Comparison of ENCODE assay signal across 9 cellular contexts in the genomic region with DNA sequence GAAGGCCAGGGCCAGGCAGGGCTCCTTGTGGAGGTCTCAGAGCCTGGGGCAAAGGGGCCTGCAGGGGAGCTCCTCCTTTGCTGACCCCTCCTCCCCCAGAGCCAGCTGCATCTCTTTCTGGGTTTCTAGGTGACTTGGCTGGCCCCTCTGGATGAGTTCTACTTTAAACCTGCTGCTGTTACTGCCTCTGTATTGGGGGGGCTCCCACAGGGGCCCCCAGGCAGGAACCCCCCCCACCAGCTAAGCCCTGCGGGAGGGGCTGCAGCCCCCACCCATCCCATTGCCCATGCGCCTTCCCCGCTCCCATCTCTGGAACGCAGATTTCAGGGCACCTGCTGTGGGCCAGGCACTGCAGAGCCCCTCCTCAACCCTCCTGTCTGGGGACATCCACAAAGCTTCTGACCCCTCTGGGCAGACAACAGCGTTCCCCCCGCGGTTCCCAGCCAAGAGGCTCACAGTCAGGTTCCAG. TPM values are rescaled to one million over a fixed set of nuclear protein-coding genes. Genes with fewer than 3 reads are reported as not detected.
DNase-seq lines count a peak whose midpoint lies in the region; ATAC-seq, FAIRE-seq and TF ChIP-seq lines count a peak whose summit lies in the region.
"Had no signal": no experiment of that assay in that cellular context is flagged by ENCODE, and none has a peak within 500 bp of the region (broad histone marks: within the 10 kb centered on the region; RNA-seq: fewer than 3 reads in every experiment).

No MANE protein-coding gene starts in this region.

- no peak; a peak in 1 of 3 replicates for TF ChIP-seq POLR2A in H1 (IDR thresholded peaks at IDR 0.05; ENCODE audit: control extremely low read depth in 1 of 2, low read depth in 2 of 2, low read length in 2 of 2)
- no peak for TF ChIP-seq POLR2A in GM12891 (IDR thresholded peaks at IDR 0.05; ENCODE audit: low read depth, low read length)

- CTCF ChIA-PET in Calu3 (lab: Charles Lee): interaction anchor here (0.6 to 1.1 kb wide), 3 partner anchors 17 to 34 kb away, joined by 3 to 8 read pairs (median 3); partner anchors contain the start of gene BAD
- CTCF ChIA-PET in OCI-LY7 (lab: Charles Lee; ENCODE audit: unreplicated experiment): interaction anchor here (0.5 to 1.4 kb wide), 2 partner anchors 46 to 494 kb away, joined by 3 read pairs; no protein-coding TSS in a partner anchor
- CTCF ChIA-PET in H1 (lab: Charles Lee; ENCODE audit: partially characterized antibody): interaction anchor here (0.6 to 10.0 kb wide), 27 partner anchors 9 to 402 kb away, joined by 3 to 102 read pairs (median 5); partner anchors contain the start of genes CATSPERZ, FERMT3, FKBP2 and NUDT22

- TF ChIP-seq RAD21 in H1 (IDR thresholded peaks at IDR 0.05 in 1 of 2, conservative IDR thresholded peaks at IDR 0.05 in 1 of 2; ENCODE audit: low read depth in 2 of 2, low read length in 2 of 2): no peak

- peak overlapping the region; percentile 98 for H4K91ac ChIP-seq in H1 (replicated peaks; ENCODE audit: insufficient read length, low read length)

- H2BK20ac ChIP-seq in H1 (ENCODE audit: low read length): peak overlapping the region; percentile 53; the same call in 1 of the 2 replicates

- BruUV-seq in Calu3 (replicated peaks; lab: Mats Ljungman, UMichigan) (no TSS peak), OCI-LY7 (replicated peaks; lab: Mats Ljungman, UMichigan) (no TSS peak)

- FAIRE-seq in H1 (lab: Jason Lieb, UNC) (no peak), GM12891 (lab: Jason Lieb, UNC) (no peak)

- no peak for TF ChIP-seq EP300 in H1 (IDR thresholded peaks at IDR 0.05; ENCODE audit: borderline replicate concordance in 1 of 2, low read depth in 2 of 2, low read length in 2 of 2)

- peak overlapping the region; percentile 87 for H3K4ac ChIP-seq in H1 (replicated peaks; ENCODE audit: insufficient read length, low read depth, low read length)

- H3K9me3 ChIP-seq in OCI-LY7 (ENCODE audit: low read length) (no peaks in the 10 kb centered on the region), H1 (ENCODE audit: insufficient read depth in 2 of 2, low read depth in 1 of 2, low read length in 1 of 2) (no peaks in the 10 kb centered on the region)

- H4K8ac ChIP-seq in H1 (ENCODE audit: extremely low read depth, insufficient read depth, low read length): peak overlapping the region; percentile 76; the same call in 1 of the 2 replicates

- H3K27ac ChIP-seq in OCI-LY7 (ENCODE audit: low read depth, low read length, poor library complexity, severe bottlenecking) (no peak overlapping the region), H1 (ENCODE audit: low read depth, low read length) (peak overlapping the region; percentile 72; the same call in 1 of the 2 replicates)

- H3K4me3 ChIP-seq in OCI-LY7 (ENCODE audit: low read depth, low read length, poor library complexity, severe bottlenecking) (peak overlapping the region; percentile 76), H1 (ENCODE audit: extremely low read depth in 1 of 4, insufficient read depth in 2 of 4, low read depth in 3 of 4, low read length in 4 of 4) (peak overlapping the region; percentile 46 to 73 (median 55); a peak in 7 of 8 replicates)

- H3K27me3 ChIP-seq in H1 (replicated peaks in 1 of 4; ENCODE audit: control insufficient read depth in 3 of 4, extremely low read depth in 1 of 4, insufficient read depth in 3 of 4, low read length in 3 of 4): no peaks in the 10 kb centered on the region

- peaks cover 7% of the 10 kb centered on the region for H3K79me1 ChIP-seq in H1 (ENCODE audit: low read depth, low read length)

- POLR2A ChIA-PET in OCI-LY7 (lab: Charles Lee): interaction anchor here (0.7 kb wide), 1 partner anchor 67 kb away, joined by 3 read pairs; the partner anchor contains the start of gene PRDX5
- POLR2A ChIA-PET in H1 (lab: Charles Lee; ENCODE audit: partially characterized antibody): interaction anchor here (0.7 to 13.1 kb wide), 21 partner anchors 8 to 272 kb away, joined by 3 to 352 read pairs (median 6); partner anchors contain the start of genes DNAJC4, ESRRA, FKBP2 and KCNK4

- peaks cover 9% of the 10 kb centered on the region for H3K79me2 ChIP-seq in OCI-LY7 (ENCODE audit: insufficient read depth, low read depth, low read length)
- H3K79me2 ChIP-seq in H1 (ENCODE audit: control insufficient read depth in 1 of 2, insufficient read depth in 2 of 2, low read length in 2 of 2): peaks cover 6 to 32% of the 10 kb centered on the region in 2 experiments; a peak in 3 of 4 replicates

- H3K23ac ChIP-seq in H1 (ENCODE audit: insufficient read length): no peak overlapping the region

- H3K9me2 ChIP-seq in OCI-LY7 (ENCODE audit: insufficient read depth, low read length): no peaks in the 10 kb centered on the region

- H3K4me2 ChIP-seq in OCI-LY7 (ENCODE audit: low read length): peak overlapping the region; percentile 98
- peak overlapping the region; percentile 73 to 99 for H3K4me2 ChIP-seq in H1 (ENCODE audit: insufficient read depth in 1 of 2, low read depth in 2 of 2, low read length in 2 of 2)

- peak overlapping the region; percentile 63; the same call in 1 of the 2 replicates for H2AFZ ChIP-seq in OCI-LY7 (ENCODE audit: low read length)
- no peak overlapping the region for H2AFZ ChIP-seq in H1 (ENCODE audit: low read length)

- TF ChIP-seq CTCF in Calu3 (IDR thresholded peaks at IDR 0.05; ENCODE audit: unreplicated experiment) (no peak), OCI-LY7 (conservative IDR thresholded peaks at IDR 0.05; ENCODE audit: low read length) (no peak), H1 (IDR thresholded peaks at IDR 0.05; ENCODE audit: control extremely low read depth in 1 of 3, insufficient read depth in 1 of 3, low read depth in 1 of 3, low read length in 3 of 3) (no peak), osteocyte (IDR thresholded peaks at IDR 0.05) (no peak)

- H3K18ac ChIP-seq in H1 (ENCODE audit: extremely low read depth, low read length): peak overlapping the region; percentile 98

- peak overlapping the region; percentile 75 for H4K5ac ChIP-seq in H1 (ENCODE audit: insufficient read length, low read depth, low read length)

- no peak for ATAC-seq in GM18502 (IDR thresholded peaks at IDR 0.05; ENCODE audit: poor library complexity, unreplicated experiment)

- H3K36me3 Mint-ChIP-seq in Calu3 (ENCODE audit: insufficient read depth, unreplicated experiment) (peaks cover 84% of the 10 kb centered on the region), osteocyte (ENCODE audit: unreplicated experiment) (no peaks in the 10 kb centered on the region)

- H4K20me1 ChIP-seq in OCI-LY7 (ENCODE audit: insufficient read depth, low read length) (no peaks in the 10 kb centered on the region), H1 (replicated peaks in 1 of 2; ENCODE audit: control insufficient read depth in 1 of 2, insufficient read depth in 2 of 2, low read length in 2 of 2) (peaks cover 6 to 15% of the 10 kb centered on the region in 2 experiments)

- H3K4me1 ChIP-seq in OCI-LY7 (ENCODE audit: insufficient read depth, low read length, poor library complexity, severe bottlenecking): peaks cover 55% of the 10 kb centered on the region
- H3K4me1 ChIP-seq in H1 (replicated peaks in 1 of 4; ENCODE audit: control insufficient read depth in 3 of 4, insufficient read depth in 4 of 4, low read length in 3 of 4): peaks cover 0 to 42% (median 35%) of the 10 kb centered on the region in 4 experiments; a peak in 6 of 7 replicates

- DNase-seq in Calu3 (no peak), OCI-LY7 (ENCODE audit: low spot score) (no peak), H1 (ENCODE audit: low read depth in 1 of 2, low spot score in 2 of 2) (no peak), osteocyte (ENCODE audit: extremely low spot score, unreplicated experiment) (no peak), hippocampal formation (lab: John Stamatoyannopoulos, UW) (no peak), GM12891 (ENCODE audit: insufficient read length, low spot score) (no peak), NCI-H2227 treated with DMSO at 0.1 percent for 48 hours (lab: John Stamatoyannopoulos, UW) (no peak)
- DNase-seq: cerebellar nuclear complex had no signal

- H3K36me3 ChIP-seq in OCI-LY7 (ENCODE audit: insufficient read depth, low read length) (no peaks in the 10 kb centered on the region), H1 (ENCODE audit: control insufficient read depth in 2 of 4, insufficient read depth in 4 of 4, low read length in 3 of 4) (peaks cover 2 to 11% (median 6%) of the 10 kb centered on the region in 4 experiments; a peak in 5 of 8 replicates)

- no peak overlapping the region for H3K14ac ChIP-seq in H1 (ENCODE audit: insufficient read length)

- peak overlapping the region; percentile 99; the same call in 1 of the 2 replicates for H2BK15ac ChIP-seq in H1 (ENCODE audit: low read length)

- H3K4me3 Mint-ChIP-seq in Calu3 (ENCODE audit: low read depth, unreplicated experiment) (peak overlapping the region; percentile 90), osteocyte (ENCODE audit: unreplicated experiment) (peak overlapping the region; percentile 79)

- H3K4me1 Mint-ChIP-seq in Calu3 (ENCODE audit: low read depth, unreplicated experiment) (peaks cover 11% of the 10 kb centered on the region), osteocyte (ENCODE audit: unreplicated experiment) (peaks cover 26% of the 10 kb centered on the region)

- H2AK5ac ChIP-seq in H1 (ENCODE audit: low read depth, low read length): 0 out of 2 replicates have a peak overlapping the region, but pooled peaks have one; percentile 92

- peak overlapping the region; percentile 93; the same call in 1 of the 2 replicates for H2BK5ac ChIP-seq in H1 (ENCODE audit: low read depth, low read length)

- peaks cover 19% of the 10 kb centered on the region for H3K23me2 ChIP-seq in H1 (ENCODE audit: low read depth, low read length)

- H3K9me3 Mint-ChIP-seq in Calu3 (ENCODE audit: low read depth, unreplicated experiment) (no peaks in the 10 kb centered on the region), osteocyte (ENCODE audit: unreplicated experiment) (no peaks in the 10 kb centered on the region)

- intact Hi-C loops in Calu3 (cut with micrococcal nuclease; ENCODE audit: unreplicated experiment) (no loop called here), OCI-LY7 (cut with micrococcal nuclease; ENCODE audit: unreplicated experiment) (no loop called here)

- H3K9ac ChIP-seq in H1 (replicated peaks in 1 of 4; ENCODE audit: extremely low read depth in 1 of 4, low read depth in 3 of 4, low read length in 3 of 4): peak overlapping the region in 2 of 4 experiments; percentile 67 to 76; a peak in 3 of 7 replicates

- 0% methylated on average over 6 of the region's 7 CpGs; no CpG with 5 or more reads in 1 of the 2 experiments for WGBS in H1 (ENCODE audit: extremely low coverage in 1 of 2, insufficient coverage in 1 of 2, insufficient read length in 1 of 2, insufficient replicate concordance in 2 of 2, low coverage in 1 of 2, low lambda C conversion rate in 2 of 2, missing lambda C conversion rate in 1 of 2), 2 experiments

- H3K56ac ChIP-seq in H1 (replicated peaks; ENCODE audit: insufficient read length, low read depth, low read length): peak overlapping the region; percentile 78

- H2BK12ac ChIP-seq in H1 (ENCODE audit: low read depth, low read length): peak overlapping the region; percentile 99; the same call in 1 of the 2 replicates

- H3K27me3 Mint-ChIP-seq in Calu3 (ENCODE audit: unreplicated experiment): no peaks in the 10 kb centered on the region
- no peaks in the 10 kb centered on the region for H3K27me3 Mint-ChIP-seq in osteocyte (ENCODE audit: unreplicated experiment)

- H3K27ac Mint-ChIP-seq in Calu3 (ENCODE audit: unreplicated experiment) (no peak overlapping the region), osteocyte (ENCODE audit: unreplicated experiment) (no peak overlapping the region)

- H2BK120ac ChIP-seq in H1 (replicated peaks; ENCODE audit: low read depth, low read length): no peak overlapping the region

RNA-seq across cellular contexts. Expression of gene PLCB3, which starts 0.9 kb away (rescaled TPM):
- total RNA-seq in Calu3 (2022): 35.9 and 39.5 TPM in 2 replicates
- 7.6 and 8.6 TPM in 2 replicates for total RNA-seq in OCI-LY7 (2014; rRNA removed; shearing (Covaris generic))
- total RNA-seq in OCI-LY7 (2022): 10.3 and 12.4 TPM in 2 replicates
- total RNA-seq in H1 (2021; fragmentation: NEBNext Ultra II Directional; extraction: Animal tissue kit (Norgen Biotek cat#: 25700)): 104 TPM in 2 replicates
- polyA plus RNA-seq in H1 (2011; rRNA removed): 47.2 and 70.6 TPM in 2 replicates
- polyA plus RNA-seq in H1 (2011; cell fraction: cytosol; rRNA removed): 48.7 TPM
- polyA plus RNA-seq in H1 (2011; cell fraction: nucleus; rRNA removed): 134 TPM
- polyA plus RNA-seq in H1 (2012, experiment 1 of 2): 50.8 to 85.0 TPM (median 76.3 TPM) in 4 replicates
- 54.3 TPM for polyA plus RNA-seq in H1 (2012, experiment 2 of 2)
- polyA plus RNA-seq in H1 (2013, experiment 1 of 2): 54.2 TPM
- 53.1 TPM for polyA plus RNA-seq in H1 (2013, experiment 2 of 2)
- polyA minus RNA-seq in H1 (2011; rRNA and poly(A)+ RNA removed): 51.4 and 51.5 TPM in 2 replicates
- 50.2 TPM for polyA minus RNA-seq in H1 (2011; cell fraction: cytosol; rRNA and poly(A)+ RNA removed)
- 42.7 TPM for polyA minus RNA-seq in H1 (2011; cell fraction: nucleus; rRNA and poly(A)+ RNA removed)
- 30.2 and 32.0 TPM in 2 replicates for total RNA-seq in osteocyte
- polyA plus RNA-seq in GM12891 (2012; ENCODE audit: low read depth, missing spikeins): 3.9 TPM

RNA-seq across cellular contexts. Expression of gene PPP1R14B, which starts 3.7 kb away (rescaled TPM):
- total RNA-seq in Calu3 (2022) (276 and 334 TPM in 2 replicates), OCI-LY7 (2022) (207 and 223 TPM in 2 replicates), osteocyte (270 and 286 TPM in 2 replicates)
- 198 and 219 TPM in 2 replicates for total RNA-seq in OCI-LY7 (2014; rRNA removed; shearing (Covaris generic))
- 418 and 419 TPM in 2 replicates for total RNA-seq in H1 (2021; fragmentation: NEBNext Ultra II Directional; extraction: Animal tissue kit (Norgen Biotek cat#: 25700))
- polyA plus RNA-seq in H1 (2011; rRNA removed): 265 and 351 TPM in 2 replicates
- 355 TPM for polyA plus RNA-seq in H1 (2011; cell fraction: cytosol; rRNA removed)
- 372 TPM for polyA plus RNA-seq in H1 (2011; cell fraction: nucleus; rRNA removed)
- polyA plus RNA-seq in H1 (2012, experiment 1 of 2): 364 to 529 TPM (median 400 TPM) in 4 replicates
- 509 TPM for polyA plus RNA-seq in H1 (2012, experiment 2 of 2)
- 524 TPM for polyA plus RNA-seq in H1 (2013, experiment 1 of 2)
- 516 TPM for polyA plus RNA-seq in H1 (2013, experiment 2 of 2)
- polyA minus RNA-seq in H1 (2011; rRNA and poly(A)+ RNA removed): 47.0 and 71.7 TPM in 2 replicates
- polyA minus RNA-seq in H1 (2011; cell fraction: cytosol; rRNA and poly(A)+ RNA removed): 102 TPM
- polyA minus RNA-seq in H1 (2011; cell fraction: nucleus; rRNA and poly(A)+ RNA removed): 71.7 TPM
- 174 TPM for polyA plus RNA-seq in GM12891 (2012; ENCODE audit: low read depth, missing spikeins)

RNA-seq across cellular contexts. Expression of gene FKBP2, which starts 9.5 kb away (rescaled TPM):
- total RNA-seq in Calu3 (2022) (87.4 and 91.3 TPM in 2 replicates), OCI-LY7 (2022) (39.7 and 45.5 TPM in 2 replicates), osteocyte (52.9 and 54.7 TPM in 2 replicates)
- 57.3 and 70.6 TPM in 2 replicates for total RNA-seq in OCI-LY7 (2014; rRNA removed; shearing (Covaris generic))
- 41.7 and 43.2 TPM in 2 replicates for total RNA-seq in H1 (2021; fragmentation: NEBNext Ultra II Directional; extraction: Animal tissue kit (Norgen Biotek cat#: 25700))
- 52.5 and 67.3 TPM in 2 replicates for polyA plus RNA-seq in H1 (2011; rRNA removed)
- polyA plus RNA-seq in H1 (2011; cell fraction: cytosol; rRNA removed): 68.9 TPM
- 41.9 TPM for polyA plus RNA-seq in H1 (2011; cell fraction: nucleus; rRNA removed)
- polyA plus RNA-seq in H1 (2012, experiment 1 of 2): 82.9 to 116 TPM (median 94.9 TPM) in 4 replicates
- 63.5 TPM for polyA plus RNA-seq in H1 (2012, experiment 2 of 2)
- 59.3 TPM for polyA plus RNA-seq in H1 (2013, experiment 1 of 2)
- 69.6 TPM for polyA plus RNA-seq in H1 (2013, experiment 2 of 2)
- 10.7 and 10.8 TPM in 2 replicates for polyA minus RNA-seq in H1 (2011; rRNA and poly(A)+ RNA removed)
- polyA minus RNA-seq in H1 (2011; cell fraction: cytosol; rRNA and poly(A)+ RNA removed): 26.5 TPM
- 14.5 TPM for polyA minus RNA-seq in H1 (2011; cell fraction: nucleus; rRNA and poly(A)+ RNA removed)
- polyA plus RNA-seq in GM12891 (2012; ENCODE audit: low read depth, missing spikeins): 61.2 TPM

RNA-seq across cellular contexts. Expression of gene VEGFB, which starts 16.1 kb away (rescaled TPM):
- total RNA-seq in Calu3 (2022) (88.8 and 91.5 TPM in 2 replicates), OCI-LY7 (2022) (59.6 and 60.8 TPM in 2 replicates), osteocyte (205 and 217 TPM in 2 replicates)
- total RNA-seq in OCI-LY7 (2014; rRNA removed; shearing (Covaris generic)): 35.3 and 46.3 TPM in 2 replicates
- 46.1 and 49.6 TPM in 2 replicates for total RNA-seq in H1 (2021; fragmentation: NEBNext Ultra II Directional; extraction: Animal tissue kit (Norgen Biotek cat#: 25700))
- polyA plus RNA-seq in H1 (2011; rRNA removed): 9.3 and 11.4 TPM in 2 replicates
- polyA plus RNA-seq in H1 (2011; cell fraction: cytosol; rRNA removed): 8.7 TPM
- polyA plus RNA-seq in H1 (2011; cell fraction: nucleus; rRNA removed): 14.7 TPM
- polyA plus RNA-seq in H1 (2012, experiment 1 of 2): 43.8 to 51.1 TPM (median 49.1 TPM) in 4 replicates
- polyA plus RNA-seq in H1 (2012, experiment 2 of 2): 70.8 TPM
- 32.6 TPM for polyA plus RNA-seq in H1 (2013, experiment 1 of 2)
- polyA plus RNA-seq in H1 (2013, experiment 2 of 2): 31.8 TPM
- polyA minus RNA-seq in H1 (2011; rRNA and poly(A)+ RNA removed): 2.2 and 6.1 TPM in 2 replicates
- 9.4 TPM for polyA minus RNA-seq in H1 (2011; cell fraction: cytosol; rRNA and poly(A)+ RNA removed)
- polyA minus RNA-seq in H1 (2011; cell fraction: nucleus; rRNA and poly(A)+ RNA removed): 6.5 TPM
- 85.3 TPM for polyA plus RNA-seq in GM12891 (2012; ENCODE audit: low read depth, missing spikeins)

RNA-seq across cellular contexts. Expression of gene DNAJC4, which starts 20.1 kb away (rescaled TPM):
- total RNA-seq in Calu3 (2022): 26.6 and 28.0 TPM in 2 replicates
- total RNA-seq in OCI-LY7 (2014; rRNA removed; shearing (Covaris generic)): 14.1 and 19.2 TPM in 2 replicates
- total RNA-seq in OCI-LY7 (2022): 42.4 and 56.0 TPM in 2 replicates
- 14.6 and 17.8 TPM in 2 replicates for total RNA-seq in H1 (2021; fragmentation: NEBNext Ultra II Directional; extraction: Animal tissue kit (Norgen Biotek cat#: 25700))
- polyA plus RNA-seq in H1 (2011; rRNA removed): 31.0 and 34.0 TPM in 2 replicates
- 25.0 TPM for polyA plus RNA-seq in H1 (2011; cell fraction: cytosol; rRNA removed)
- 66.8 TPM for polyA plus RNA-seq in H1 (2011; cell fraction: nucleus; rRNA removed)
- 25.2 to 30.5 TPM (median 27.3 TPM) in 4 replicates for polyA plus RNA-seq in H1 (2012, experiment 1 of 2)
- polyA plus RNA-seq in H1 (2012, experiment 2 of 2): 22.9 TPM
- 25.9 TPM for polyA plus RNA-seq in H1 (2013, experiment 1 of 2)
- polyA plus RNA-seq in H1 (2013, experiment 2 of 2): 23.8 TPM
- 8.7 and 13.7 TPM in 2 replicates for polyA minus RNA-seq in H1 (2011; rRNA and poly(A)+ RNA removed)
- polyA minus RNA-seq in H1 (2011; cell fraction: cytosol; rRNA and poly(A)+ RNA removed): 10.3 TPM
- polyA minus RNA-seq in H1 (2011; cell fraction: nucleus; rRNA and poly(A)+ RNA removed): 7.9 TPM
- 46.5 and 49.9 TPM in 2 replicates for total RNA-seq in osteocyte
- 50.3 TPM for polyA plus RNA-seq in GM12891 (2012; ENCODE audit: low read depth, missing spikeins)
